Comparison of ENCODE assay signal across 29 cellular contexts in genomic region chr13:110832531-110832930, GRCh38.
"Had no signal": no experiment of that assay in that cellular context is flagged by ENCODE, and none has a peak within 500 bp of the region (broad histone marks: within the 10 kb centered on the region; RNA-seq: fewer than 3 reads in every experiment).

No MANE protein-coding gene starts in this region.

- H3K4me1 ChIP-seq: ascending aorta had no signal

- H3K9me3 ChIP-seq: ascending aorta had no signal

- ATAC-seq: activated CD4-positive, alpha-beta T cell treated with anti-CD3 and anti-CD28 coated beads for 36 hours; activated CD4-positive, CD25-positive, alpha-beta regulatory T cell treated with anti-CD3 and anti-CD28 coated beads, Interleukin-2, amount 50 U/mL, for 24 hours; activated CD8-positive, alpha-beta memory T cell treated with anti-CD3 and anti-CD28 coated beads, Interleukin-2, amount 10 ng/mL, durations not matched to agents 7 days and 5 days; activated CD8-positive, alpha-beta T cell treated with anti-CD3 and anti-CD28 coated beads, Interleukin-2, amount 10 ng/mL, durations not matched to agents 7 days and 5 days; activated naive CD8-positive, alpha-beta T cell treated with anti-CD3 and anti-CD28 coated beads, Interleukin-2, amount 50 U/mL, for 24 hours; WTC11 had no signal

- H3K27me3 ChIP-seq: ascending aorta had no signal

- DNase-seq: activated CD4-positive, alpha-beta memory T cell treated with anti-CD3 and anti-CD28 coated beads, Interleukin-2, amount 10 ng/mL, durations not matched to agents 7 days and 5 days; activated CD4-positive, alpha-beta T cell treated with anti-CD3 and anti-CD28 coated beads for 1 hour; activated CD4-positive, alpha-beta T cell treated with anti-CD3 and anti-CD28 coated beads for 36 hours; activated CD4-positive, alpha-beta T cell treated with anti-CD3 and anti-CD28 coated beads for 48 hours; activated CD4-positive, alpha-beta T cell treated with anti-CD3 and anti-CD28 coated beads, Interleukin-2, amount 10 ng/mL, durations not matched to agents 7 days and 5 days; activated CD4-positive, alpha-beta T cell treated with anti-CD3 and anti-CD28 coated beads, Interleukin-2, amount 50 U/mL, for 48 hours; activated CD4-positive, CD25-positive, alpha-beta regulatory T cell; activated CD8-positive, alpha-beta memory T cell treated with anti-CD3 and anti-CD28 coated beads for 24 hours; activated CD8-positive, alpha-beta memory T cell treated with anti-CD3 and anti-CD28 coated beads, Interleukin-2, amount 10 ng/mL, durations not matched to agents 7 days and 5 days; activated CD8-positive, alpha-beta memory T cell treated with anti-CD3 and anti-CD28 coated beads, Interleukin-2, amount 50 U/mL, for 48 hours; activated CD8-positive, alpha-beta T cell treated with anti-CD3 and anti-CD28 coated beads, Interleukin-2, amount 10 ng/mL, durations not matched to agents 7 days and 5 days; activated effector memory CD4-positive, alpha-beta T cell treated with Interleukin-2 at 50 U/mL for 16 hours; activated gamma-delta T cell; activated naive CD4-positive, alpha-beta T cell treated with anti-CD3 and anti-CD28 coated beads, Interleukin-2, amount 10 ng/mL, durations not matched to agents 7 days and 5 days; activated naive CD4-positive, alpha-beta T cell treated with Interleukin-2 at 50 U/mL for 16 hours; activated naive CD8-positive, alpha-beta T cell treated with anti-CD3 and anti-CD28 coated beads, Interleukin-2, amount 10 ng/mL, durations not matched to agents 7 days and 5 days; activated naive CD8-positive, alpha-beta T cell treated with anti-CD3 and anti-CD28 coated beads, Interleukin-2, amount 50 U/mL, for 24 hours; activated T-cell treated with anti-CD3 and anti-CD28 coated beads, Interleukin-2, amount 50 U/mL, for 24 hours; activated T-cell treated with anti-CD3 and anti-CD28 coated beads, Interleukin-2, amount 50 U/mL, for 48 hours; amygdala; anterior cingulate cortex; central memory CD4-positive, alpha-beta T cell; T-helper 1 cell; T-helper 2 cell; T-helper 9 cell; WERI-Rb-1 had no signal

- H3K27ac ChIP-seq: ascending aorta, WERI-Rb-1 had no signal

- H3K4me3 ChIP-seq: ascending aorta had no signal

- H3K36me3 ChIP-seq: ascending aorta, WERI-Rb-1 had no signal
